In genomic region chr2:40455661-40456060, GRCh38 we compare ENCODE assay signal across 15 cellular contexts. TPM values are rescaled to one million over a fixed set of nuclear protein-coding genes. Genes with fewer than 3 reads are reported as not detected.
DNase-seq lines count a peak whose midpoint lies in the region; ATAC-seq and TF ChIP-seq lines count a peak whose summit lies in the region.
"Had no signal": no experiment of that assay in that cellular context is flagged by ENCODE, and none has a peak within 500 bp of the region (broad histone marks: within the 10 kb centered on the region; RNA-seq: fewer than 3 reads in every experiment).

No MANE protein-coding gene starts in this region.

- DNase-seq in KBM-7 (peak; percentile 29), SKM-1 treated with dmso at 0.1 percent for 144 hours (lab: John Stamatoyannopoulos, UW; ENCODE audit: unreplicated experiment) (peak; percentile 90), mucosa of descending colon (peak in 1 of 3 donors; percentile 9), KG1 (lab: John Stamatoyannopoulos, UW) (no peak), activated T-cell treated with anti-CD3 and anti-CD28 coated beads for 4 hours (no peak)
- no peak for DNase-seq in activated T-helper 2 cell treated with anti-CD3 and anti-CD28 coated beads, Interferon-gamma antibody, Interleukin-2, Interleukin-4, amounts not matched to agents 10 μg/mL and 5 μg/mL and 100 μg/mL, durations not matched to agents 14 hours and 24 hours and 36 hours (ENCODE audit: low spot score)
- DNase-seq: activated CD8-positive, alpha-beta T cell treated with anti-CD3 and anti-CD28 coated beads for 36 hours; activated effector memory CD4-positive, alpha-beta T cell treated with Interleukin-2 at 50 U/mL for 16 hours; DMS79; mesenchymal stem cell; NCI-H1436; NCI-H510A had no signal

- intact Hi-C loops in mucosa of descending colon (cut with DNase I, micrococcal nuclease), result loop anchor here in 1 of 2 donors (10.0 kb wide), 1 partner anchor 99 kb away; no protein-coding TSS in a partner anchor
- intact Hi-C loops in activated T-helper 2 cell treated with anti-CD3 and anti-CD28 coated beads, Interferon-gamma antibody, Interleukin-2, Interleukin-4, amounts not matched to agents 10 μg/mL and 5 μg/mL and 100 μg/mL, durations not matched to agents 14 hours and 24 hours and 36 hours (cut with micrococcal nuclease), result loop anchor here (10.0 kb wide), 1 partner anchor 211 kb away; no protein-coding TSS in a partner anchor

- H3K9ac ChIP-seq in BLaER1, result no peak overlapping the region

- H3K4me3 ChIP-seq in BLaER1, result no peak overlapping the region
- no peak overlapping the region for H3K4me3 ChIP-seq in mucosa of descending colon

- H3K9me3 Mint-ChIP-seq in activated T-helper 2 cell treated with anti-CD3 and anti-CD28 coated beads, Interferon-gamma antibody, Interleukin-2, Interleukin-4, amounts not matched to agents 10 μg/mL and 5 μg/mL and 100 μg/mL, durations not matched to agents 14 hours and 24 hours and 36 hours, result no peaks in the 10 kb centered on the region
- H3K9me3 Mint-ChIP-seq: activated CD8-positive, alpha-beta T cell treated with anti-CD3 and anti-CD28 coated beads for 36 hours had no signal

- peaks cover 36% of the 10 kb centered on the region for H3K27me3 Mint-ChIP-seq in activated T-helper 2 cell treated with anti-CD3 and anti-CD28 coated beads, Interferon-gamma antibody, Interleukin-2, Interleukin-4, amounts not matched to agents 10 μg/mL and 5 μg/mL and 100 μg/mL, durations not matched to agents 14 hours and 24 hours and 36 hours (ENCODE audit: low read depth)

- no peak for TF ChIP-seq CTCF in mucosa of descending colon (IDR thresholded peaks at IDR 0.05)

- 0 out of 2 replicates have a peak overlapping the region, but pooled peaks have one; percentile 5 for H3K4me2 ChIP-seq in BLaER1

- H3K27ac ChIP-seq in BLaER1, result no peak overlapping the region

- peaks cover 3% of the 10 kb centered on the region for H3K36me3 Mint-ChIP-seq in activated T-helper 2 cell treated with anti-CD3 and anti-CD28 coated beads, Interferon-gamma antibody, Interleukin-2, Interleukin-4, amounts not matched to agents 10 μg/mL and 5 μg/mL and 100 μg/mL, durations not matched to agents 14 hours and 24 hours and 36 hours (ENCODE audit: low read depth)

- ATAC-seq in mucosa of descending colon, result peak; percentile 44
- no peak for ATAC-seq in GM19455 (IDR thresholded peaks at IDR 0.05; ENCODE audit: unreplicated experiment)
- ATAC-seq: activated CD8-positive, alpha-beta T cell treated with anti-CD3 and anti-CD28 coated beads for 36 hours; esophagus mucosa had no signal

- no peak overlapping the region for H3K27ac Mint-ChIP-seq in activated T-helper 2 cell treated with anti-CD3 and anti-CD28 coated beads, Interferon-gamma antibody, Interleukin-2, Interleukin-4, amounts not matched to agents 10 μg/mL and 5 μg/mL and 100 μg/mL, durations not matched to agents 14 hours and 24 hours and 36 hours
- H3K27ac Mint-ChIP-seq: activated CD8-positive, alpha-beta T cell treated with anti-CD3 and anti-CD28 coated beads for 36 hours had no signal

- H3K4me3 Mint-ChIP-seq in activated T-helper 2 cell treated with anti-CD3 and anti-CD28 coated beads, Interferon-gamma antibody, Interleukin-2, Interleukin-4, amounts not matched to agents 10 μg/mL and 5 μg/mL and 100 μg/mL, durations not matched to agents 14 hours and 24 hours and 36 hours (ENCODE audit: low read depth), result no peak overlapping the region
- H3K4me3 Mint-ChIP-seq: activated CD8-positive, alpha-beta T cell treated with anti-CD3 and anti-CD28 coated beads for 36 hours had no signal

- in situ Hi-C loops in KBM-7 (cut with MboI; ENCODE audit: low pct_unique_long_range_greater_than_20kb, low sequenced_read_pairs), result no loop called here

- H3K36me3 ChIP-seq in BLaER1 (no peaks in the 10 kb centered on the region), mucosa of descending colon (ENCODE audit: low read depth) (no peaks in the 10 kb centered on the region)

- H3K4me1 ChIP-seq in BLaER1 (peaks cover 12% of the 10 kb centered on the region; the same call in 1 of the 2 replicates), mucosa of descending colon (ENCODE audit: low read depth) (no peaks in the 10 kb centered on the region)

- peaks cover 13% of the 10 kb centered on the region for H3K4me1 Mint-ChIP-seq in activated T-helper 2 cell treated with anti-CD3 and anti-CD28 coated beads, Interferon-gamma antibody, Interleukin-2, Interleukin-4, amounts not matched to agents 10 μg/mL and 5 μg/mL and 100 μg/mL, durations not matched to agents 14 hours and 24 hours and 36 hours (ENCODE audit: low read depth)

- H4K20me1 ChIP-seq in BLaER1, result no peaks in the 10 kb centered on the region

- H3K27me3 ChIP-seq in BLaER1, result no peaks in the 10 kb centered on the region

- no peaks in the 10 kb centered on the region for H3K9me3 ChIP-seq in BLaER1
- H3K9me3 ChIP-seq in mucosa of descending colon, result no peaks in the 10 kb centered on the region

RNA-seq across cellular contexts. Expression of gene SLC8A1, which starts 3.8 kb away (rescaled TPM):
- 100 to 1,000 TPM in 1 of 3 donors, 10 to 100 TPM in 1, 1 to 10 TPM in 1; 6.0 to 164 (median 17.0) TPM for total RNA-seq in mucosa of descending colon
- total RNA-seq in activated T-helper 2 cell treated with anti-CD3 and anti-CD28 coated beads, Interferon-gamma antibody, Interleukin-2, Interleukin-4, amounts not matched to agents 10 μg/mL and 5 μg/mL and 100 μg/mL, durations not matched to agents 14 hours and 24 hours and 36 hours, result 5.5 and 5.7 TPM in 2 replicates

Comparison
In these comparisons a context has a peak if more than half of its experiments do, and no peak if none do; other contexts are left out.
1. DNase-seq: peak in KBM-7 (single experiment) and SKM-1 treated with dmso at 0.1 percent for 144 hours (single experiment); none in KG1 (single experiment), activated T-cell treated with anti-CD3 and anti-CD28 coated beads for 4 hours (single experiment) and activated T-helper 2 cell treated with anti-CD3 and anti-CD28 coated beads, Interferon-gamma antibody, Interleukin-2, Interleukin-4, amounts not matched to agents 10 μg/mL and 5 μg/mL and 100 μg/mL, durations not matched to agents 14 hours and 24 hours and 36 hours (single experiment).